In the genomic region with DNA sequence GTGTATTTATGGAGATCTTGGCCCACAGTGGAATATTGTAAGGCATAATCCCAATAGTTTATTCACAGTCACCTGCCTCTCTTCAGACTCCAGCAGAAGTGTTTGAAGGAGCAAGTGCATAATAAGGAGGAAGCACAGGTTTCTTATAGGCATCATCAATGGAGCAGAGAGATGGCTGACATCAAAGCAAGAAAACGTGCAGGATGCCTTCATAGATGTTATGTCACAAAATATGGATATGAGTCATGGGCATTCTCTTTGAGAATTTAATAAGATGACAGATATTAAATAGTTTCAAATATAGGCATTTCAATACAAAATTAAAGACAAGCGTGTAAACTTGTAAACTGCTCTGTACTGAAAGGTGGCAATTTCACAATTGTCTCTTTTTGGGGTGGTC, we compare ENCODE assay signal across 23 cellular contexts. TPM values are rescaled to one million over a fixed set of nuclear protein-coding genes. Genes with fewer than 3 reads are reported as not detected.
"Had no signal": no experiment of that assay in that cellular context is flagged by ENCODE, and none has a peak within 500 bp of the region (broad histone marks: within the 10 kb centered on the region; RNA-seq: fewer than 3 reads in every experiment).

No MANE protein-coding gene starts in this region.

- H3K79me2 ChIP-seq: parathyroid adenoma had no signal

- H2AFZ ChIP-seq: hepatocyte, parathyroid adenoma had no signal

- H3K9me3 ChIP-seq: esophagus squamous epithelium, neutrophil, sigmoid colon, spleen had no signal

- ATAC-seq: activated naive CD8-positive, alpha-beta T cell treated with anti-CD3 and anti-CD28 coated beads, Interleukin-2, amount 50 U/mL, for 24 hours; foreskin keratinocyte; natural killer cell treated with Interleukin-12 subunit alpha and Interleukin-12 subunit beta and Interleukin-15 and Interleukin-18, amount 100 ng/mL, for 72 hours had no signal

- H3K4me1 ChIP-seq: parathyroid adenoma, sigmoid colon had no signal

- H3K27ac ChIP-seq: esophagus squamous epithelium, foreskin keratinocyte, hepatocyte, neutrophil, parathyroid adenoma, sigmoid colon, spleen, VCaP had no signal

- H3K4me2 ChIP-seq: hepatocyte had no signal

- H3K27me3 ChIP-seq: esophagus squamous epithelium, foreskin keratinocyte, hepatocyte, sigmoid colon had no signal

- H3K36me3 ChIP-seq: esophagus squamous epithelium, neutrophil, sigmoid colon, spleen had no signal

- H3K4me3 ChIP-seq: esophagus squamous epithelium, hepatocyte, lung, sigmoid colon, spleen had no signal

- DNase-seq: activated CD4-positive, CD25-positive, alpha-beta regulatory T cell treated with anti-CD3 and anti-CD28 coated beads, Interleukin-2, amount 50 U/mL, for 72 hours; activated CD8-positive, alpha-beta memory T cell treated with anti-CD3 and anti-CD28 coated beads for 24 hours; activated CD8-positive, alpha-beta memory T cell treated with anti-CD3 and anti-CD28 coated beads, Interleukin-2, amount 50 U/mL, for 48 hours; activated effector memory CD4-positive, alpha-beta T cell treated with Interleukin-2 at 50 U/mL for 16 hours; activated naive CD4-positive, alpha-beta T cell treated with anti-CD3 and anti-CD28 coated beads, Interleukin-2, amount 10 ng/mL, durations not matched to agents 7 days and 5 days; activated naive CD8-positive, alpha-beta T cell treated with anti-CD3 and anti-CD28 coated beads, Interleukin-2, amount 50 U/mL, for 24 hours; activated T-cell treated with anti-CD3 and anti-CD28 coated beads, Interleukin-2, amount 50 U/mL, for 48 hours; aorta; cortex of kidney; effector CD4-positive, alpha-beta T cell; esophagus squamous epithelium; sigmoid colon; spleen; stimulated activated CD8-positive, alpha-beta memory T cell treated with anti-CD3 and anti-CD28 coated beads, Interleukin-4, amount 100 ng/mL, for 48 hours; stimulated activated naive CD4-positive, alpha-beta T cell; T-helper 2 cell had no signal

- H3K9ac ChIP-seq: parathyroid adenoma had no signal

RNA-seq across cellular contexts. Expression of a gene that starts 4.0 kb away (rescaled TPM):
- total RNA-seq: natural killer cell treated with Interleukin-12 subunit alpha and Interleukin-12 subunit beta and Interleukin-15 and Interleukin-18, amount 100 ng/mL, for 72 hours had no signal
